In genomic region chr15:39088186-39088585, GRCh38 we compare ENCODE assay signal across 19 cellular contexts.
DNase-seq lines count a peak whose midpoint lies in the region; ATAC-seq and TF ChIP-seq lines count a peak whose summit lies in the region.
"Had no signal": no experiment of that assay in that cellular context is flagged by ENCODE, and none has a peak within 500 bp of the region (broad histone marks: within the 10 kb centered on the region; RNA-seq: fewer than 3 reads in every experiment).

No MANE protein-coding gene starts in this region.

- intact Hi-C loops in left colon (cut with DNase I, micrococcal nuclease): no loop called here

- ATAC-seq in left colon: no peak
- no peak for ATAC-seq in HG03342 (IDR thresholded peaks at IDR 0.05; ENCODE audit: unreplicated experiment)
- no peak for ATAC-seq in HG03159 (IDR thresholded peaks at IDR 0.05; ENCODE audit: unreplicated experiment)
- ATAC-seq: A549 had no signal

- no peak overlapping the region for H3K4me3 ChIP-seq in AG10803 (ENCODE audit: low read length)
- no peak overlapping the region for H3K4me3 ChIP-seq in LNCaP clone FGC (ENCODE audit: low read depth, low read length)
- H3K4me3 ChIP-seq in fibroblast of the aortic adventitia (ENCODE audit: low read depth, low read length): no peak overlapping the region
- H3K4me3 ChIP-seq: A549, GM23248 had no signal

- peak; percentile 66 for DNase-seq in AG10803 (ENCODE audit: low read depth)
- peak; percentile 6 for DNase-seq in LNCaP clone FGC (ENCODE audit: low read depth)
- peak; percentile 28 for DNase-seq in fibroblast of the aortic adventitia (ENCODE audit: low read depth)
- DNase-seq in left colon: no peak
- DNase-seq: 8988T; ACHN; C1 segment of cervical spinal cord; Calu3; CD4-positive, alpha-beta memory T cell; COR-L47; DMS53; DMS79 treated with DMSO at 0.1 percent for 48 hours; GF-D8; GM23248; H7; HCEC 1CT had no signal

- TF ChIP-seq CTCF in AG10803 (conservative IDR thresholded peaks at IDR 0.05; ENCODE audit: low read length) (no peak), LNCaP clone FGC (IDR thresholded peaks at IDR 0.05; ENCODE audit: control insufficient read depth, extremely low read depth, insufficient read depth) (no peak), fibroblast of the aortic adventitia (IDR thresholded peaks at IDR 0.05; ENCODE audit: insufficient read depth, low read length) (no peak)

Comparison
In these comparisons a context has a peak if more than half of its experiments do, and no peak if none do; other contexts are left out.
1. DNase-seq: peak in AG10803 (single experiment), LNCaP clone FGC (single experiment) and fibroblast of the aortic adventitia (single experiment); none in left colon (0 of 2).